Comparison of ENCODE assay signal across 9 cellular contexts in the genomic region with DNA sequence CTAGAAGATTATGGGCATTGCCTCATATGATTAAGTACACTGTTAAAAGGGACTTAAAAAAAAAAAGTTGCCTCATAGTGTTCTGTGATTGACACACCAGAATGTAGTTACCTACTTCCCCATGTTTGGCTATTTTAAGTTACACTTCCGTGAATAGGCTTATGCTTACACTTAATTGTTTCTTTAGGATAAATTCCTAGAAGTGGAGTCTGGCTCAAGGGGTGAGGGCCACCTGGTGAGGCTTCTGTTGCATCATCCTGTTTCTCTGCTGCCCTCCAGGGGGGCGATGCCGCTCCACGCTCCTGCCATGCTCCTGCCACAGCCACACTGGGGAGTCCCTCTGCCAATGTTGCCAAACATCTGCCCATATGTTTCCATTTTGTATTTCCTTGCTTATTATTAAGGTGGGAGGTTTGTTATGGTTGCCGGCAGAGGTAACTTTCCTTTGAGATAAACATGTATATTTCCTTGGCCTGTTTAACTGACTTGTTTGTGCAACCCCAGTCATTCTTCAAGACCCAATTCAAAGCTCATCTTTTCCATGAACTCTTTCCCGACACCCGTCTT.
DNase-seq lines count a peak whose midpoint lies in the region; ATAC-seq and TF ChIP-seq lines count a peak whose summit lies in the region.
"Had no signal": no experiment of that assay in that cellular context is flagged by ENCODE, and none has a peak within 500 bp of the region (broad histone marks: within the 10 kb centered on the region; RNA-seq: fewer than 3 reads in every experiment).

No MANE protein-coding gene starts in this region.

- H3K4me3 ChIP-seq in DND-41 (ENCODE audit: low read depth in 1 of 2, low read length in 2 of 2) = no peak overlapping the region
- no peak overlapping the region for H3K4me3 ChIP-seq in naive thymus-derived CD4-positive, alpha-beta T cell (ENCODE audit: low read length)

- peak overlapping the region; percentile 65 for H3K27ac Mint-ChIP-seq in activated CD8-positive, alpha-beta T cell treated with anti-CD3 and anti-CD28 coated beads for 36 hours
- H3K27ac Mint-ChIP-seq in naive thymus-derived CD4-positive, alpha-beta T cell = peak overlapping the region in 1 of 9 donors; percentile 66

- no peak overlapping the region for H3K4me3 Mint-ChIP-seq in activated CD8-positive, alpha-beta T cell treated with anti-CD3 and anti-CD28 coated beads for 36 hours
- H3K4me3 Mint-ChIP-seq in naive thymus-derived CD4-positive, alpha-beta T cell = peak overlapping the region in 1 of 10 donors; percentile 29

- no peaks in the 10 kb centered on the region for H3K79me2 ChIP-seq in DND-41 (ENCODE audit: insufficient read depth, low read length)

- H3K9me3 Mint-ChIP-seq in activated CD8-positive, alpha-beta T cell treated with anti-CD3 and anti-CD28 coated beads for 36 hours = no peaks in the 10 kb centered on the region
- no peaks in the 10 kb centered on the region for H3K9me3 Mint-ChIP-seq in naive thymus-derived CD4-positive, alpha-beta T cell

- H3K27ac ChIP-seq in DND-41 (ENCODE audit: low read length) = no peak overlapping the region
- no peak overlapping the region for H3K27ac ChIP-seq in naive thymus-derived CD4-positive, alpha-beta T cell (ENCODE audit: low read depth, low read length)

- no peaks in the 10 kb centered on the region for H3K36me3 ChIP-seq in DND-41 (ENCODE audit: insufficient read depth, low read length)
- H3K36me3 ChIP-seq in naive thymus-derived CD4-positive, alpha-beta T cell (ENCODE audit: control insufficient read depth in 2 of 3, insufficient read depth in 3 of 3, low read length in 3 of 3) = no peaks in the 10 kb centered on the region

- CTCF ChIA-PET in activated CD8-positive, alpha-beta T cell treated with anti-CD3 and anti-CD28 coated beads for 36 hours (lab: Charles Lee) = interaction anchor here (0.6 kb wide), 1 partner anchor 70 kb away, joined by 3 read pairs; no protein-coding TSS in a partner anchor
- CTCF ChIA-PET in naive thymus-derived CD4-positive, alpha-beta T cell (lab: Charles Lee) = no interaction called here

- H3K4me1 ChIP-seq in DND-41 (ENCODE audit: insufficient read depth, low read length) = peaks cover 19% of the 10 kb centered on the region
- no peaks in the 10 kb centered on the region for H3K4me1 ChIP-seq in naive thymus-derived CD4-positive, alpha-beta T cell (ENCODE audit: control insufficient read depth in 2 of 2, insufficient read depth in 2 of 2, low read length in 2 of 2)

- no peak overlapping the region for H3K4me2 ChIP-seq in DND-41 (ENCODE audit: insufficient read depth, low read length)

- intact Hi-C loops in activated CD8-positive, alpha-beta T cell treated with anti-CD3 and anti-CD28 coated beads for 36 hours (cut with micrococcal nuclease) = no loop called here
- intact Hi-C loops in naive thymus-derived CD4-positive, alpha-beta T cell (cut with micrococcal nuclease) = loop anchor here in 1 of 2 donors (2.0 kb wide), 1 partner anchor 15 kb away; no protein-coding TSS in a partner anchor

- H2AFZ ChIP-seq in DND-41 (ENCODE audit: low read depth, low read length) = no peak overlapping the region

- peaks cover 3% of the 10 kb centered on the region for H3K36me3 Mint-ChIP-seq in activated CD8-positive, alpha-beta T cell treated with anti-CD3 and anti-CD28 coated beads for 36 hours (ENCODE audit: low read depth)
- peaks cover 0 to 5% (median 0%) of the 10 kb centered on the region in 5 donors for H3K36me3 Mint-ChIP-seq in naive thymus-derived CD4-positive, alpha-beta T cell

- peak; percentile 35 for TF ChIP-seq CTCF in DND-41 (IDR thresholded peaks at IDR 0.05; ENCODE audit: borderline replicate concordance, extremely low read depth, low read length, poor library complexity, severe bottlenecking)
- no peak for TF ChIP-seq CTCF in activated CD8-positive, alpha-beta T cell treated with anti-CD3 and anti-CD28 coated beads for 36 hours (IDR thresholded peaks at IDR 0.05)

- POLR2A ChIA-PET in activated CD8-positive, alpha-beta T cell treated with anti-CD3 and anti-CD28 coated beads for 36 hours (lab: Charles Lee) = no interaction called here
- POLR2A ChIA-PET in naive thymus-derived CD4-positive, alpha-beta T cell (lab: Charles Lee) = no interaction called here

- H3K4me1 Mint-ChIP-seq in activated CD8-positive, alpha-beta T cell treated with anti-CD3 and anti-CD28 coated beads for 36 hours (ENCODE audit: low read depth) = peaks cover 61% of the 10 kb centered on the region
- peaks cover 13 to 84% (median 25%) of the 10 kb centered on the region in 7 donors for H3K4me1 Mint-ChIP-seq in naive thymus-derived CD4-positive, alpha-beta T cell

- ATAC-seq in DND-41 (ENCODE audit: insufficient read depth, low read depth) (peak; percentile 88), GM21515 (IDR thresholded peaks at IDR 0.05; ENCODE audit: unreplicated experiment) (no peak), GM18519 (IDR thresholded peaks at IDR 0.05; ENCODE audit: low FRiP score, unreplicated experiment) (no peak)
- ATAC-seq in activated CD8-positive, alpha-beta T cell treated with anti-CD3 and anti-CD28 coated beads for 36 hours = peak; percentile 63
- ATAC-seq in naive thymus-derived CD4-positive, alpha-beta T cell = peak; percentile 37

- H4K20me1 ChIP-seq in DND-41 (ENCODE audit: insufficient read depth, low read length) = peaks cover 8% of the 10 kb centered on the region; the same call in 1 of the 2 replicates

- H3K27me3 ChIP-seq in DND-41 (ENCODE audit: insufficient read depth, low read length, poor library complexity) = peaks cover 3% of the 10 kb centered on the region
- no peaks in the 10 kb centered on the region for H3K27me3 ChIP-seq in naive thymus-derived CD4-positive, alpha-beta T cell (ENCODE audit: control insufficient read depth in 2 of 2, insufficient read depth in 2 of 2, low read length in 2 of 2)

- peak; percentile 67 for DNase-seq in DND-41
- peak; percentile 87 for DNase-seq in KG1 (lab: John Stamatoyannopoulos, UW)
- peak; percentile 58 for DNase-seq in activated CD8-positive, alpha-beta T cell treated with anti-CD3 and anti-CD28 coated beads for 36 hours
- no peak for DNase-seq in naive thymus-derived CD4-positive, alpha-beta T cell
- DNase-seq in NCI-H1092 treated with DMSO at 0.1 percent for 48 hours (lab: John Stamatoyannopoulos, UW) = no peak
- DNase-seq in hippocampal formation (lab: John Stamatoyannopoulos, UW) = no peak
- DNase-seq: aorta had no signal

- H3K9me3 ChIP-seq in DND-41 (ENCODE audit: insufficient read depth, low read length, severe bottlenecking) = no peaks in the 10 kb centered on the region
- no peaks in the 10 kb centered on the region for H3K9me3 ChIP-seq in naive thymus-derived CD4-positive, alpha-beta T cell (ENCODE audit: control insufficient read depth in 2 of 3, low read length in 3 of 3)

- no peak overlapping the region for H3K9ac ChIP-seq in DND-41 (ENCODE audit: low read depth, low read length)

- H3K27me3 Mint-ChIP-seq in activated CD8-positive, alpha-beta T cell treated with anti-CD3 and anti-CD28 coated beads for 36 hours = no peaks in the 10 kb centered on the region
- no peaks in the 10 kb centered on the region for H3K27me3 Mint-ChIP-seq in naive thymus-derived CD4-positive, alpha-beta T cell

Comparison
In these comparisons a context has a peak if more than half of its experiments do, and no peak if none do; other contexts are left out.
1. ATAC-seq: peak in DND-41 (single experiment), activated CD8-positive, alpha-beta T cell treated with anti-CD3 and anti-CD28 coated beads for 36 hours (single experiment) and naive thymus-derived CD4-positive, alpha-beta T cell (single experiment); none in GM21515 (single experiment) and GM18519 (single experiment).
2. DNase-seq: peak in DND-41 (single experiment), KG1 (single experiment) and activated CD8-positive, alpha-beta T cell treated with anti-CD3 and anti-CD28 coated beads for 36 hours (single experiment); none in naive thymus-derived CD4-positive, alpha-beta T cell (0 of 9), NCI-H1092 treated with DMSO at 0.1 percent for 48 hours (single experiment) and hippocampal formation (0 of 2).